Comparison of ENCODE assay signal across 21 cellular contexts in the genomic region with DNA sequence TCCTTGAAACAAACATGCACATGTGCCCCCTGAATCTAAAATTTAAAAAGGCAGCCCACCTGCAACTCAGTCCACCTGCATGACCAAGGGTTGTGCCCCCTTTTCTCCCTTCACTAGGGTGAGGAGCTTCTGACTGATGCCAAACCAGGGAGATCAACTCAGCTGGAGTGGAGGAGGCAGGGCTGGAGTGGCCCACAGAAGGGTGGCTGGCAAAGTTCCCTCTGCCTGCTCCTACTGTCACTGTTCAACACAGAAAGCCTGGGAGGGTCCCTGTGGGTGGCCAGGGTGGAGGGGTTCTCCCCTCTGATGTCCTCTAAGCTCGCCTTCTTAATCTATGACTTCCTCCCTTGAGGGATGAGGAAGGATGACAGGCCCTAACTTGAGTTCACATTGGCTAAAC. TPM values are rescaled to one million over a fixed set of nuclear protein-coding genes. Genes with fewer than 3 reads are reported as not detected.
DNase-seq lines count a peak whose midpoint lies in the region; ATAC-seq and TF ChIP-seq lines count a peak whose summit lies in the region.
"Had no signal": no experiment of that assay in that cellular context is flagged by ENCODE, and none has a peak within 500 bp of the region (broad histone marks: within the 10 kb centered on the region; RNA-seq: fewer than 3 reads in every experiment).

No MANE protein-coding gene starts in this region.

- peaks cover 10% of the 10 kb centered on the region for H3K36me3 Mint-ChIP-seq in activated CD8-positive, alpha-beta memory T cell treated with anti-CD3 and anti-CD28 coated beads, Interleukin-2, amount 10 ng/mL, durations not matched to agents 7 days and 5 days

- ATAC-seq in activated CD8-positive, alpha-beta memory T cell treated with anti-CD3 and anti-CD28 coated beads, Interleukin-2, amount 10 ng/mL, durations not matched to agents 7 days and 5 days: no peak
- no peak for ATAC-seq in left lobe of liver
- no peak for ATAC-seq in upper lobe of right lung
- no peak for ATAC-seq in GM21786 (IDR thresholded peaks at IDR 0.05; ENCODE audit: unreplicated experiment)

- intact Hi-C loops in cardiac septum (cut with DNase I) (no loop called here), upper lobe of right lung (cut with DNase I) (no loop called here)

- H3K27ac ChIP-seq in right atrium auricular region (no peak overlapping the region), upper lobe of right lung (no peak overlapping the region)
- H3K27ac ChIP-seq: BLaER1, KMS-11, RWPE1 had no signal

- H3K27me3 Mint-ChIP-seq in activated CD8-positive, alpha-beta memory T cell treated with anti-CD3 and anti-CD28 coated beads, Interleukin-2, amount 10 ng/mL, durations not matched to agents 7 days and 5 days: no peaks in the 10 kb centered on the region
- H3K27me3 Mint-ChIP-seq: CD8-positive, alpha-beta memory T cell had no signal

- CTCF ChIA-PET in activated CD8-positive, alpha-beta memory T cell treated with anti-CD3 and anti-CD28 coated beads, Interleukin-2, amount 10 ng/mL, durations not matched to agents 7 days and 5 days (lab: Charles Lee): no interaction called here

- H3K9me3 ChIP-seq in right atrium auricular region (peaks cover 0 to 4% of the 10 kb centered on the region in 2 donors), upper lobe of right lung (no peaks in the 10 kb centered on the region)

- H3K27me3 ChIP-seq in right atrium auricular region (no peaks in the 10 kb centered on the region), upper lobe of right lung (no peaks in the 10 kb centered on the region)
- H3K27me3 ChIP-seq: BLaER1 had no signal

- no peaks in the 10 kb centered on the region for H3K9me3 Mint-ChIP-seq in activated CD8-positive, alpha-beta memory T cell treated with anti-CD3 and anti-CD28 coated beads, Interleukin-2, amount 10 ng/mL, durations not matched to agents 7 days and 5 days (ENCODE audit: low read depth)

- no peak overlapping the region for H3K4me3 Mint-ChIP-seq in activated CD8-positive, alpha-beta memory T cell treated with anti-CD3 and anti-CD28 coated beads, Interleukin-2, amount 10 ng/mL, durations not matched to agents 7 days and 5 days
- H3K4me3 Mint-ChIP-seq: CD8-positive, alpha-beta memory T cell had no signal

- H3K27ac Mint-ChIP-seq in activated CD8-positive, alpha-beta memory T cell treated with anti-CD3 and anti-CD28 coated beads, Interleukin-2, amount 10 ng/mL, durations not matched to agents 7 days and 5 days: no peak overlapping the region

- no peaks in the 10 kb centered on the region for H3K36me3 ChIP-seq in right atrium auricular region
- H3K36me3 ChIP-seq in upper lobe of right lung: no peaks in the 10 kb centered on the region

- TF ChIP-seq CTCF in right atrium auricular region (IDR thresholded peaks at IDR 0.05): no peak
- TF ChIP-seq CTCF in upper lobe of right lung (IDR thresholded peaks at IDR 0.05): no peak

- no peak overlapping the region for H3K4me3 ChIP-seq in right atrium auricular region
- no peak overlapping the region for H3K4me3 ChIP-seq in upper lobe of right lung
- H3K4me3 ChIP-seq: BLaER1 had no signal

- H3K4me1 ChIP-seq in right atrium auricular region: no peaks in the 10 kb centered on the region
- H3K4me1 ChIP-seq in upper lobe of right lung: no peaks in the 10 kb centered on the region

- H3K4me1 Mint-ChIP-seq in activated CD8-positive, alpha-beta memory T cell treated with anti-CD3 and anti-CD28 coated beads, Interleukin-2, amount 10 ng/mL, durations not matched to agents 7 days and 5 days: peaks cover 4% of the 10 kb centered on the region

- DNase-seq in activated CD8-positive, alpha-beta memory T cell treated with anti-CD3 and anti-CD28 coated beads, Interleukin-2, amount 10 ng/mL, durations not matched to agents 7 days and 5 days: peak; percentile 30
- no peak for DNase-seq in activated CD8-positive, alpha-beta memory T cell treated with anti-CD3 and anti-CD28 coated beads for 24 hours
- peak; percentile 66 for DNase-seq in cardiac septum (ENCODE audit: low spot score)
- no peak for DNase-seq in right atrium auricular region (ENCODE audit: low spot score)
- peak; percentile 42 for DNase-seq in left lobe of liver (ENCODE audit: low spot score)
- peak; percentile 27 for DNase-seq in upper lobe of right lung
- no peak for DNase-seq in EL
- DNase-seq: CD8-positive, alpha-beta memory T cell; GF-D8; NCI-H1048; NCI-H1436 treated with DMSO at 0.1 percent for 48 hours; NCI-H2029 treated with DMSO at 0.1 percent for 48 hours; NCI-H2171 treated with DMSO at 0.1 percent for 48 hours; NCI-H774 had no signal

RNA-seq across cellular contexts. Expression of a gene that starts 55.7 kb away (rescaled TPM):
- not detected for total RNA-seq in activated CD8-positive, alpha-beta memory T cell treated with anti-CD3 and anti-CD28 coated beads, Interleukin-2, amount 10 ng/mL, durations not matched to agents 7 days and 5 days
- total RNA-seq in cardiac septum: not detected
- total RNA-seq in right atrium auricular region: not detected
- total RNA-seq in left lobe of liver: not detected
- not detected for total RNA-seq in upper lobe of right lung
- total RNA-seq: CD8-positive, alpha-beta memory T cell; H4; M059J; NCI-H460 had no signal

Comparison
In these comparisons a context has a peak if more than half of its experiments do, and no peak if none do; other contexts are left out.
1. DNase-seq: peak in activated CD8-positive, alpha-beta memory T cell treated with anti-CD3 and anti-CD28 coated beads, Interleukin-2, amount 10 ng/mL, durations not matched to agents 7 days and 5 days (single experiment), cardiac septum (single experiment), left lobe of liver (single experiment) and upper lobe of right lung (single experiment); none in activated CD8-positive, alpha-beta memory T cell treated with anti-CD3 and anti-CD28 coated beads for 24 hours (single experiment), right atrium auricular region (single experiment) and EL (single experiment).